ENCODE assay signal across 17 cellular contexts in genomic region chr2:185578293-185578692, GRCh38.
DNase-seq lines count a peak whose midpoint lies in the region; ATAC-seq, FAIRE-seq and TF ChIP-seq lines count a peak whose summit lies in the region.
"Had no signal": no experiment of that assay in that cellular context is flagged by ENCODE, and none has a peak within 500 bp of the region (broad histone marks: within the 10 kb centered on the region; RNA-seq: fewer than 3 reads in every experiment).

No MANE protein-coding gene starts in this region.

- FAIRE-seq in frontal cortex (lab: Jason Lieb, UNC): no peak
- FAIRE-seq: A549 had no signal

- no peak for TF ChIP-seq CTCF in neural progenitor cell (IDR thresholded peaks at IDR 0.05)
- TF ChIP-seq CTCF in chondrocyte (IDR thresholded peaks at IDR 0.05): no peak

- no peaks in the 10 kb centered on the region for H3K79me2 ChIP-seq in neural progenitor cell (ENCODE audit: low read depth)

- no peak overlapping the region for H3K27ac ChIP-seq in neural progenitor cell
- H3K27ac ChIP-seq: A549 had no signal

- H3K4me1 Mint-ChIP-seq in neural progenitor cell: peaks cover 7% of the 10 kb centered on the region
- H3K4me1 Mint-ChIP-seq in chondrocyte (ENCODE audit: low read depth): peaks cover 8% of the 10 kb centered on the region

- H2AFZ ChIP-seq in neural progenitor cell (replicated peaks): no peak overlapping the region
- H2AFZ ChIP-seq: GM23338 had no signal

- H3K9me3 ChIP-seq in neural progenitor cell (ENCODE audit: low read depth): no peaks in the 10 kb centered on the region
- H3K9me3 ChIP-seq: Caco-2 had no signal

- no peaks in the 10 kb centered on the region for H4K20me1 ChIP-seq in neural progenitor cell (ENCODE audit: low read depth)

- H3K4me2 ChIP-seq in neural progenitor cell: no peak overlapping the region
- H3K4me2 ChIP-seq: A549, GM23338 had no signal

- no peaks in the 10 kb centered on the region for H3K27me3 ChIP-seq in neural progenitor cell

- H3K36me3 Mint-ChIP-seq in neural progenitor cell: no peaks in the 10 kb centered on the region
- peaks cover 1% of the 10 kb centered on the region for H3K36me3 Mint-ChIP-seq in chondrocyte (ENCODE audit: low read depth)

- H3K36me3 ChIP-seq in neural progenitor cell: peaks cover 5% of the 10 kb centered on the region

- peak; percentile 55 for ATAC-seq in GM18858 (IDR thresholded peaks at IDR 0.05; ENCODE audit: unreplicated experiment)
- ATAC-seq in GM19463 (IDR thresholded peaks at IDR 0.05; ENCODE audit: unreplicated experiment): peak; percentile 73
- ATAC-seq in HG03095 (IDR thresholded peaks at IDR 0.05; ENCODE audit: unreplicated experiment): peak; percentile 57
- ATAC-seq in HG03571 (IDR thresholded peaks at IDR 0.05; ENCODE audit: unreplicated experiment): peak; percentile 56
- no peak for ATAC-seq in GM19023 (IDR thresholded peaks at IDR 0.05; ENCODE audit: unreplicated experiment)
- ATAC-seq: A549, GM23338 had no signal

- no peaks in the 10 kb centered on the region for H3F3A ChIP-seq in neural progenitor cell (ENCODE audit: low read depth)

- H3K4me1 ChIP-seq in neural progenitor cell: no peaks in the 10 kb centered on the region
- H3K4me1 ChIP-seq: Caco-2 had no signal

- H3K27ac Mint-ChIP-seq in neural progenitor cell: no peak overlapping the region
- no peak overlapping the region for H3K27ac Mint-ChIP-seq in chondrocyte (ENCODE audit: unreplicated experiment)
- H3K27ac Mint-ChIP-seq: GM23338 had no signal

- no peaks in the 10 kb centered on the region for H3K27me3 Mint-ChIP-seq in neural progenitor cell (ENCODE audit: insufficient read depth, low read depth)
- no peaks in the 10 kb centered on the region for H3K27me3 Mint-ChIP-seq in chondrocyte (ENCODE audit: low read depth)

- no peaks in the 10 kb centered on the region for H3K9me3 Mint-ChIP-seq in neural progenitor cell
- H3K9me3 Mint-ChIP-seq in chondrocyte (ENCODE audit: low read depth): peaks cover 10% of the 10 kb centered on the region

- no peak overlapping the region for H3K9ac ChIP-seq in neural progenitor cell

- DNase-seq in frontal cortex (ENCODE audit: low spot score in 2 of 2) (no peak), neural progenitor cell (ENCODE audit: low spot score) (no peak), chondrocyte (ENCODE audit: low spot score) (no peak)
- DNase-seq: AML-193, Caco-2, KG1, NCI-H1048, NCI-H2107, NCI-H774, T-helper 1 cell had no signal

- no peak overlapping the region for H3K4me3 Mint-ChIP-seq in neural progenitor cell
- no peak overlapping the region for H3K4me3 Mint-ChIP-seq in chondrocyte (ENCODE audit: unreplicated experiment)
- H3K4me3 Mint-ChIP-seq: GM23338 had no signal

- H3K4me3 ChIP-seq in neural progenitor cell: no peak overlapping the region
- H3K4me3 ChIP-seq: A549, GM23338 had no signal
